In genomic region chr3:122975163-122975923, GRCh38 we compare ENCODE assay signal across 8 cellular contexts. TPM values are rescaled to one million over a fixed set of nuclear protein-coding genes. Genes with fewer than 3 reads are reported as not detected.
DNase-seq lines count a peak whose midpoint lies in the region; ATAC-seq, FAIRE-seq and TF ChIP-seq lines count a peak whose summit lies in the region.

No MANE protein-coding gene starts in this region.

- TF ChIP-seq POLR2A in GM12892 (IDR thresholded peaks at IDR 0.05; ENCODE audit: low read depth, low read length), result no peak

- intact Hi-C loops in natural killer cell (cut with micrococcal nuclease), result no loop called here

- peaks cover 17 to 29% of the 10 kb centered on the region in 2 donors for H3K27me3 Mint-ChIP-seq in natural killer cell (ENCODE audit: low read depth in 2 of 2)

- no peak overlapping the region for H3K4me3 ChIP-seq in brain microvascular endothelial cell (ENCODE audit: low read depth, low read length)

- peaks cover 11% of the 10 kb centered on the region for H3K27me3 ChIP-seq in brain microvascular endothelial cell (replicated peaks)

- H3K9me3 Mint-ChIP-seq in natural killer cell, result no peaks in the 10 kb centered on the region

- peak; percentile 37 to 62 for ATAC-seq in activated CD4-positive, CD25-positive, alpha-beta regulatory T cell treated with anti-CD3 and anti-CD28 coated beads, Interleukin-2, amount 50 U/mL, for 24 hours
- peak; percentile 54 for ATAC-seq in HG02642 (IDR thresholded peaks at IDR 0.05; ENCODE audit: poor library complexity, unreplicated experiment)
- peak; percentile 77 to 86 (median 84) for ATAC-seq in natural killer cell

- peak overlapping the region in 1 of 2 donors; percentile 70 for H3K27ac Mint-ChIP-seq in natural killer cell

- H3K36me3 Mint-ChIP-seq in natural killer cell, result no peaks in the 10 kb centered on the region

- peak overlapping the region; percentile 61 for H3K27ac ChIP-seq in brain microvascular endothelial cell

- FAIRE-seq in GM12892 (lab: Jason Lieb, UNC), result no peak

- in situ Hi-C loops in brain microvascular endothelial cell (cut with HindIII; ENCODE audit: low pct_ligation_motif_present, low sequenced_read_pairs), result no loop called here

- no peaks in the 10 kb centered on the region for H3K36me3 ChIP-seq in brain microvascular endothelial cell (replicated peaks)

- peak overlapping the region; percentile 56 for H3K4me3 Mint-ChIP-seq in natural killer cell

- TF ChIP-seq CTCF in brain microvascular endothelial cell (IDR thresholded peaks at IDR 0.05; ENCODE audit: low read depth, low read length, missing control alignments) (no peak), natural killer cell (IDR thresholded peaks at IDR 0.05) (no peak)

- no peak for DNase-seq in activated CD4-positive, CD25-positive, alpha-beta regulatory T cell treated with anti-CD3 and anti-CD28 coated beads, Interleukin-2, amount 50 U/mL, for 72 hours
- peak; percentile 87 for DNase-seq in NCI-H226
- peak; percentile 69 for DNase-seq in brain microvascular endothelial cell
- peak; percentile 26 for DNase-seq in natural killer cell
- no peak for DNase-seq in GM12892 (ENCODE audit: insufficient read length)
- DNase-seq in HPDE6-E6E7 (ENCODE audit: extremely low spot score), result no peak

- H3K4me1 Mint-ChIP-seq in natural killer cell, result peaks cover 18 to 22% of the 10 kb centered on the region in 2 donors

RNA-seq across cellular contexts. Expression of gene SEMA5B, which starts 52.2 kb away (rescaled TPM):
- total RNA-seq in natural killer cell, result under 1 TPM in 1 of 3 donors, not detected in 2; 0.23 TPM
- polyA plus RNA-seq in GM12892 (2012; ENCODE audit: missing spikeins), result not detected

Comparison
In these comparisons a context has a peak if more than half of its experiments do, and no peak if none do; other contexts are left out.
1. DNase-seq: peak in NCI-H226 (single experiment), brain microvascular endothelial cell (single experiment) and natural killer cell (single experiment); none in activated CD4-positive, CD25-positive, alpha-beta regulatory T cell treated with anti-CD3 and anti-CD28 coated beads, Interleukin-2, amount 50 U/mL, for 72 hours (single experiment), GM12892 (single experiment) and HPDE6-E6E7 (single experiment).
2. Peak in every context shown above with its lines, with median percentiles within 50 percentile points of each other: ATAC-seq.